Comparison of ENCODE assay signal across 21 cellular contexts in genomic region chr7:126016722-126017121, GRCh38.
A peak's percentile ranks its signal among the peaks of the same experiment; 100 is the strongest.
DNase-seq lines count a peak whose midpoint lies in the region; ATAC-seq and TF ChIP-seq lines count a peak whose summit lies in the region.
"Had no signal": no experiment of that assay in that cellular context is flagged by ENCODE, and none has a peak within 500 bp of the region (broad histone marks: within the 10 kb centered on the region; RNA-seq: fewer than 3 reads in every experiment).

No MANE protein-coding gene starts in this region.

- TF ChIP-seq CTCF in RWPE2 (IDR thresholded peaks at IDR 0.05; ENCODE audit: poor library complexity, severe bottlenecking): no peak
- TF ChIP-seq CTCF in choroid plexus epithelial cell (conservative IDR thresholded peaks at IDR 0.05; ENCODE audit: low read depth, low read length): no peak
- TF ChIP-seq CTCF in A673 (conservative IDR thresholded peaks at IDR 0.05; ENCODE audit: low read depth, low read length): no peak
- TF ChIP-seq CTCF in chondrocyte (IDR thresholded peaks at IDR 0.05): no peak

- CTCF ChIA-PET in A673 (lab: Charles Lee): no interaction called here

- no TSS peak for BruUV-seq in A673 (replicated peaks; lab: Mats Ljungman, UMichigan)

- H3K9me3 ChIP-seq in RWPE2 (ENCODE audit: severe bottlenecking): no peaks in the 10 kb centered on the region
- no peaks in the 10 kb centered on the region for H3K9me3 ChIP-seq in A673 (ENCODE audit: low read depth, low read length, poor library complexity, severe bottlenecking)
- H3K9me3 ChIP-seq: SK-N-SH had no signal

- POLR2A ChIA-PET in A673 (lab: Charles Lee; ENCODE audit: low non-redundant PET): no interaction called here

- DNase-seq in ELR (ENCODE audit: low read depth): peak; percentile 58
- no peak for DNase-seq in RWPE2 (ENCODE audit: low spot score)
- peak; percentile 9 for DNase-seq in choroid plexus epithelial cell (ENCODE audit: low read depth)
- DNase-seq in SK-N-DZ (ENCODE audit: low spot score): no peak
- DNase-seq in A673 (ENCODE audit: low spot score): no peak
- no peak for DNase-seq in chondrocyte (ENCODE audit: low spot score)
- DNase-seq in NK-92 treated with Interleukin-12 subunit alpha and Interleukin-12 subunit beta, amount 100 ng/mL, for 24 hours (lab: John Stamatoyannopoulos, UW): no peak
- DNase-seq: DMS53, GOT3, KBM-7, NCI-H1092, NCI-H1436, NCI-H187 treated with DMSO at 0.1 percent for 48 hours, NCI-H226, NCI-H510A treated with DMSO at 0.1 percent for 48 hours, NCI-H748 treated with DMSO at 0.1 percent for 48 hours, SHP77 treated with DMSO at 0.1 percent for 48 hours, SK-N-SH had no signal

- no peak overlapping the region for H3K27ac Mint-ChIP-seq in chondrocyte (ENCODE audit: unreplicated experiment)
- H3K27ac Mint-ChIP-seq: B cell, CD14-positive monocyte had no signal

- ATAC-seq in HG03432 (IDR thresholded peaks at IDR 0.05; ENCODE audit: unreplicated experiment) (peak; percentile 49), RWPE2 (ENCODE audit: low read depth) (0 out of 3 replicates have a peak, but pooled peaks have one; percentile 52)

- H3K27me3 ChIP-seq in RWPE2 (ENCODE audit: insufficient read depth, poor library complexity, severe bottlenecking) (no peaks in the 10 kb centered on the region), A673 (replicated peaks; ENCODE audit: insufficient read depth, low read depth, low read length, poor library complexity) (no peaks in the 10 kb centered on the region)

- H3K36me3 ChIP-seq in RWPE2 (ENCODE audit: low read depth): no peaks in the 10 kb centered on the region
- no peaks in the 10 kb centered on the region for H3K36me3 ChIP-seq in A673 (ENCODE audit: insufficient read depth, low read length, poor library complexity, severe bottlenecking)

- intact Hi-C loops in A673 (cut with micrococcal nuclease; ENCODE audit: unreplicated experiment): no loop called here

- no peaks in the 10 kb centered on the region for H3K36me3 Mint-ChIP-seq in chondrocyte (ENCODE audit: low read depth)
- H3K36me3 Mint-ChIP-seq: CD14-positive monocyte had no signal

- H3K4me1 Mint-ChIP-seq in chondrocyte (ENCODE audit: low read depth): no peaks in the 10 kb centered on the region
- H3K4me1 Mint-ChIP-seq: B cell, CD14-positive monocyte had no signal

- no peak overlapping the region for H3K4me3 Mint-ChIP-seq in chondrocyte (ENCODE audit: unreplicated experiment)
- H3K4me3 Mint-ChIP-seq: B cell, CD14-positive monocyte had no signal

- H3K4me3 ChIP-seq in RWPE2 (ENCODE audit: severe bottlenecking) (no peak overlapping the region), choroid plexus epithelial cell (ENCODE audit: low read depth, low read length) (no peak overlapping the region), A673 (ENCODE audit: low read depth, low read length, poor library complexity, severe bottlenecking) (no peak overlapping the region)

- H3K9me3 Mint-ChIP-seq in chondrocyte (ENCODE audit: low read depth): no peaks in the 10 kb centered on the region

- H3K27ac ChIP-seq in RWPE2 (ENCODE audit: poor library complexity, severe bottlenecking) (no peak overlapping the region), A673 (ENCODE audit: low read depth, low read length, poor library complexity, severe bottlenecking) (no peak overlapping the region)

- H3K27me3 Mint-ChIP-seq in chondrocyte (ENCODE audit: low read depth): no peaks in the 10 kb centered on the region
- H3K27me3 Mint-ChIP-seq: B cell had no signal

- no peaks in the 10 kb centered on the region for H3K4me1 ChIP-seq in RWPE2 (ENCODE audit: insufficient read depth, poor library complexity, severe bottlenecking)
- no peaks in the 10 kb centered on the region for H3K4me1 ChIP-seq in A673 (ENCODE audit: insufficient read depth, low read length, poor library complexity, severe bottlenecking)

Comparison
In these comparisons a context has a peak if more than half of its experiments do, and no peak if none do; other contexts are left out.
1. DNase-seq: peak in ELR (single experiment) and choroid plexus epithelial cell (single experiment); none in RWPE2 (single experiment), SK-N-DZ (single experiment), A673 (single experiment), chondrocyte (single experiment) and NK-92 treated with Interleukin-12 subunit alpha and Interleukin-12 subunit beta, amount 100 ng/mL, for 24 hours (single experiment).